In the genomic region with DNA sequence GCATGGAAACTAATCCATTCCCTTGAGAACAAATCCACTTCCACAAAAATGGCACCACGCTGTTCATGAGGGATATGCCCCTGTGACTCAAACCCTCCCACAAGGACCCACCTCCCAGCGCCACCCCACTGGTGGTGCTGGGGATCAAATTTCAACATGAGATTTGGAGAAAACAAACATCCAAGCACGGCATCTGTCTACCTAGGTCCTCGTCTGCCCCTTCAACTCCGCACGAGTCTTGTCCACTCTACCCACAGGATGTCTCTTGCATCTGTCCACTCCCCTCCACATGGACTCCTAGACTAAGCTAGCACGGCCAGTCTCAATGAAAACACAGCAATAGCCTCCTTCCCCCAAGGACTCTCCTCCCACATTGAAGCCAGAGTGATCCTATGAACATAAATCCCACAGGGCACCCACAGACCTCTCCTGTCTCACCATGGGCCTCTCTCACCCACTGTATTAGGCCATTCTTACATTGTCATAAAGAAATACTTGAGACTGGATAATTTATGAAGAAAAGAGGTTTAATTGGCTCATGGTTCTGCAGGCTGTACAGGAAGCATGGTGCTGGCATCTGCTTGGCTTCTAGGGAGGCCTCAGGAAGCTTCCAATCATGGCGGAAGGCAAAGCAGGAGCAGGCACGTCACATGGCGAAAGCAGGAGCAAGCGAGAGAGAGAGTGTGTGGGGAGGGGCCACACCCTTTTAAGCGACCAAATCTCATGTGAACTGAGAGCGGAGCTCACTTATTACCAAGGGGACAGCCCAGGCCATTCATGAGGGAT, we compare ENCODE assay signal across 14 cellular contexts.
"Had no signal": no experiment of that assay in that cellular context is flagged by ENCODE, and none has a peak within 500 bp of the region (broad histone marks: within the 10 kb centered on the region; RNA-seq: fewer than 3 reads in every experiment).

No MANE protein-coding gene starts in this region.

- H3K4me3 ChIP-seq: pancreas, skin epidermis, upper lobe of left lung had no signal

- H3K4me3 Mint-ChIP-seq: activated CD4-positive, alpha-beta T cell treated with anti-CD3 and anti-CD28 coated beads, Interleukin-2, amount 10 ng/mL, durations not matched to agents 24 days and 14 days; T-helper 1 cell treated with Interleukin-12 subunit alpha and Interleukin-12 subunit beta and Interleukin-4 antibody, amounts not matched to agents 30 μg/mL and 1 μg/mL, for 36 hours; WTC11 had no signal

- H3K36me3 ChIP-seq: brain microvascular endothelial cell, pancreas, upper lobe of left lung had no signal

- H3K27me3 ChIP-seq: brain microvascular endothelial cell, pancreas, upper lobe of left lung had no signal

- DNase-seq: activated CD4-positive, alpha-beta T cell treated with anti-CD3 and anti-CD28 coated beads, Interleukin-2, amount 10 ng/mL, durations not matched to agents 24 days and 14 days; activated naive CD4-positive, alpha-beta T cell; activated T-cell treated with anti-CD3 and anti-CD28 coated beads, Interleukin-2, amount 50 U/mL, for 1 hour; brain microvascular endothelial cell; effector memory CD4-positive, alpha-beta T cell; kidney; left ventricle myocardium superior; mesenchymal stem cell; pancreas; stimulated activated naive CD4-positive, alpha-beta T cell; upper lobe of left lung had no signal

- H3K27ac ChIP-seq: brain microvascular endothelial cell, pancreas, skin epidermis, upper lobe of left lung had no signal

- H3K4me1 ChIP-seq: pancreas, upper lobe of left lung had no signal

- H3K27me3 Mint-ChIP-seq: activated CD4-positive, alpha-beta T cell treated with anti-CD3 and anti-CD28 coated beads, Interleukin-2, amount 10 ng/mL, durations not matched to agents 24 days and 14 days had no signal

- ATAC-seq: left ventricle myocardium superior, pancreas, WTC11 had no signal

- H3K27ac Mint-ChIP-seq: activated CD4-positive, alpha-beta T cell treated with anti-CD3 and anti-CD28 coated beads, Interleukin-2, amount 10 ng/mL, durations not matched to agents 24 days and 14 days; T-helper 1 cell treated with Interleukin-12 subunit alpha and Interleukin-12 subunit beta and Interleukin-4 antibody, amounts not matched to agents 30 μg/mL and 1 μg/mL, for 36 hours; WTC11 had no signal

- H3K9me3 ChIP-seq: pancreas, upper lobe of left lung had no signal

- FAIRE-seq: kidney, pancreas had no signal
